12 cellular contexts compared by ENCODE assay signal in the genomic region with DNA sequence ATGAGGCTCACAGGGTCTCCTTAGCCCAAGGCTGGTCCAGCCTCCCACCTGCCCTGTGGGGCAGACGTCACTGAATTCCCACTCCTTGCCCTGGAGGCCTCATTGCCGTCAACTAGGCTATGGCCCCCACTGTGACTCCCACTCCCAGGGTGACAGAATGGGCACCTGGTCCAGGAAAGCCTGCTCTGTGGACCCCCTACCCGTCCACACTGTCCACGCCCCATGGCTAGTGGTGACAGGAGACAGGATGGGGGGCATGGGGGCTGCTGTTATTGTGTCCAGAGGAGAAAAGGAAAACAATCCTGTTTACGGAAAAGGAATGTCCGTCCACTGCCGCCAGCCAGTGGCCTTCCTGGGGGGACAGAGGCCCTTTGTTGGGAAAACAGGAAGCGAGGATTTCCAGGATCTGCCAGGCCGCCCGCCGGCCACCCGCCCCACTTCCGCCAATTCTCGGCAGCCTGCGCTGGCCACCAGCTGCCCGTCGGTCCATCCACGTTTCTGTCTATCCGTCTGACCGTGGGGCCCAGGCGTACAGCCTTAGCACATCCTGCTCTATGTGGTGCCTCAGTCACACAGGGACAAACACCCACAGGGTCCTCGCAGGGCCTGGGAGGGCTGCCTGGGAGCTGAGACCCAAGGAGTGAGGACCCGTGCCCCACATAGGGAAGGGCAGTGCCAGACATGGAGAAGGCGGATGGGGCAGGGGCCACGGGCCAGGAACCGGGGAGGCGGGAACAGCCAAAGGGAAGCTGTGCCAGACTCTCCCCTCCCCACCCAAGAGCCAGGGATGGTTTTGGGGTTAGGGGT. TPM values are rescaled to one million over a fixed set of nuclear protein-coding genes. Genes with fewer than 3 reads are reported as not detected.
A peak's percentile ranks its signal among the peaks of the same experiment; 100 is the strongest.
DNase-seq lines count a peak whose midpoint lies in the region; ATAC-seq, FAIRE-seq and TF ChIP-seq lines count a peak whose summit lies in the region.
"Had no signal": no experiment of that assay in that cellular context is flagged by ENCODE, and none has a peak within 500 bp of the region (broad histone marks: within the 10 kb centered on the region; RNA-seq: fewer than 3 reads in every experiment).

No MANE protein-coding gene starts in this region.

- TF ChIP-seq CTCF in ascending aorta (IDR thresholded peaks at IDR 0.05) = no peak
- TF ChIP-seq CTCF in GM10248 (IDR thresholded peaks at IDR 0.05; ENCODE audit: control extremely low read depth, extremely low read depth, low read depth, missing control alignments) = no peak

- H3K27ac ChIP-seq in CD8-positive, alpha-beta memory T cell (ENCODE audit: low read depth, low read length) = no peak overlapping the region
- peak overlapping the region; percentile 86 to 98 for H3K27ac ChIP-seq in ascending aorta
- peak overlapping the region; percentile 43 for H3K27ac ChIP-seq in rectal smooth muscle tissue (ENCODE audit: low read depth, low read length)
- H3K27ac ChIP-seq: PC-9 had no signal

- DNase-seq in CD8-positive, alpha-beta memory T cell = no peak
- DNase-seq in ascending aorta (ENCODE audit: low spot score in 2 of 2) = no peak
- peak; percentile 25 for DNase-seq in inferior parietal cortex (ENCODE audit: extremely low spot score)
- no peak for DNase-seq in HTR-8/SVneo (ENCODE audit: insufficient read length, low spot score)
- DNase-seq in NCI-H1417 (lab: John Stamatoyannopoulos, UW) = no peak
- DNase-seq in GM10248 (ENCODE audit: extremely low spot score) = no peak
- DNase-seq: activated CD4-positive, CD25-positive, alpha-beta regulatory T cell treated with anti-CD3 and anti-CD28 coated beads, Interleukin-2, amount 50 U/mL, for 72 hours; Caco-2; MV-4-11; PC-9 had no signal

- H3K36me3 Mint-ChIP-seq in CD8-positive, alpha-beta memory T cell = no peaks in the 10 kb centered on the region

- CTCF ChIA-PET in CD8-positive, alpha-beta memory T cell (lab: Charles Lee) = no interaction called here
- CTCF ChIA-PET in GM10248 (lab: Yijun Ruan, JAX) = interaction anchor here (2.0 to 2.7 kb wide), 2 partner anchors 29 to 92 kb away, joined by 6 to 10 read pairs; no protein-coding TSS in a partner anchor

- no peak overlapping the region for H3K4me3 ChIP-seq in CD8-positive, alpha-beta memory T cell (ENCODE audit: low read length)
- no peak overlapping the region for H3K4me3 ChIP-seq in ascending aorta
- peak overlapping the region; percentile 13 for H3K4me3 ChIP-seq in rectal smooth muscle tissue (ENCODE audit: low read length)
- H3K4me3 ChIP-seq: PC-9 had no signal

- no peaks in the 10 kb centered on the region for H3K36me3 ChIP-seq in CD8-positive, alpha-beta memory T cell (ENCODE audit: insufficient read depth, low read length)
- H3K36me3 ChIP-seq in ascending aorta (no peaks in the 10 kb centered on the region), rectal smooth muscle tissue (ENCODE audit: control insufficient read depth, insufficient read depth, low read length) (no peaks in the 10 kb centered on the region)

- no peaks in the 10 kb centered on the region for H3K9me3 ChIP-seq in CD8-positive, alpha-beta memory T cell (ENCODE audit: low read length)
- H3K9me3 ChIP-seq in ascending aorta = no peaks in the 10 kb centered on the region

- peaks cover 4 to 16% (median 8%) of the 10 kb centered on the region in 3 donors for H3K4me1 Mint-ChIP-seq in CD8-positive, alpha-beta memory T cell

- peak overlapping the region in 1 of 7 donors; percentile 26 for H3K4me3 Mint-ChIP-seq in CD8-positive, alpha-beta memory T cell

- no peak for ATAC-seq in HG03460 (IDR thresholded peaks at IDR 0.05; ENCODE audit: unreplicated experiment)

- H3K4me1 ChIP-seq in CD8-positive, alpha-beta memory T cell (ENCODE audit: insufficient read depth, low read length) = peaks cover 16% of the 10 kb centered on the region
- H3K4me1 ChIP-seq in ascending aorta (peaks cover 15 to 37% of the 10 kb centered on the region in 2 donors), rectal smooth muscle tissue (ENCODE audit: control insufficient read depth, insufficient read depth, low read length) (peaks cover 14% of the 10 kb centered on the region)

- no peaks in the 10 kb centered on the region for H3K9me3 Mint-ChIP-seq in CD8-positive, alpha-beta memory T cell

- POLR2A ChIA-PET in CD8-positive, alpha-beta memory T cell (lab: Charles Lee) = no interaction called here
- POLR2A ChIA-PET in GM10248 (lab: Yijun Ruan, JAX) = no interaction called here

- no peaks in the 10 kb centered on the region for H3K27me3 ChIP-seq in CD8-positive, alpha-beta memory T cell (ENCODE audit: insufficient read depth, low read length, poor library complexity, severe bottlenecking)
- H3K27me3 ChIP-seq in ascending aorta (no peaks in the 10 kb centered on the region), rectal smooth muscle tissue (ENCODE audit: control insufficient read depth, insufficient read depth, low read length) (no peaks in the 10 kb centered on the region)

- H3K9ac ChIP-seq in rectal smooth muscle tissue (ENCODE audit: low read length) = no peak overlapping the region

- H3K27ac Mint-ChIP-seq in CD8-positive, alpha-beta memory T cell = peak overlapping the region in 6 of 8 donors; percentile 45 to 84 (median 63)

- FAIRE-seq in HTR-8/SVneo (lab: Jason Lieb, UNC) = no peak

- H3K27me3 Mint-ChIP-seq in CD8-positive, alpha-beta memory T cell = no peaks in the 10 kb centered on the region

- intact Hi-C loops in ascending aorta (cut with DNase I) = loop anchor here (2.0 to 10.0 kb wide), 2 partner anchors 33 to 367 kb away; a partner anchor contains a TSS

RNA-seq across cellular contexts. Expression of a gene that starts 19.5 kb away (rescaled TPM):
- 10 to 100 TPM; 49.4 to 50.7 TPM for total RNA-seq in CD8-positive, alpha-beta memory T cell
- polyA plus RNA-seq in CD8-positive, alpha-beta memory T cell = 53.2 TPM
- total RNA-seq in ascending aorta = 61.8 TPM

RNA-seq across cellular contexts. Expression of a gene that starts 19.7 kb away (rescaled TPM):
- 10 to 100 TPM; 21.0 TPM for total RNA-seq in CD8-positive, alpha-beta memory T cell
- polyA plus RNA-seq in CD8-positive, alpha-beta memory T cell = 21.8 TPM
- 6.9 TPM for total RNA-seq in ascending aorta

RNA-seq across cellular contexts. Expression of a gene that starts 22.6 kb away (rescaled TPM):
- total RNA-seq in CD8-positive, alpha-beta memory T cell = 100 to 1,000 TPM; 202 to 227 TPM
- polyA plus RNA-seq in CD8-positive, alpha-beta memory T cell = 39.3 TPM
- 269 TPM for total RNA-seq in ascending aorta
